21 cellular contexts compared by ENCODE assay signal in genomic region chr2:236061497-236061896, GRCh38.
"Had no signal": no experiment of that assay in that cellular context is flagged by ENCODE, and none has a peak within 500 bp of the region (broad histone marks: within the 10 kb centered on the region; RNA-seq: fewer than 3 reads in every experiment).

No MANE protein-coding gene starts in this region.

- ATAC-seq: naive thymus-derived CD8-positive, alpha-beta T cell; psoas muscle; right lobe of liver; stimulated activated naive B cell treated with anti-CD40 and anti-IgM and Interleukin-4, amounts not matched to agents 10 μg/mL and 1 μg/mL and 100 μg/mL, for 72 hours; stimulated activated naive CD8-positive, alpha-beta T cell treated with anti-CD3 and anti-CD28 coated beads, Interleukin-15, Interleukin-2, amounts not matched to agents 100 U/mL and 50 U/mL, for 24 hours had no signal

- H3K36me3 ChIP-seq: right atrium auricular region, right lobe of liver, thyroid gland, upper lobe of left lung, vagina had no signal

- H3K27ac ChIP-seq: left ventricle myocardium inferior, parathyroid adenoma, psoas muscle, right atrium auricular region, right lobe of liver, stomach, testis, thyroid gland, transverse colon, upper lobe of left lung, vagina had no signal

- H3K4me3 ChIP-seq: left ventricle myocardium inferior, lung, psoas muscle, right atrium auricular region, right lobe of liver, smooth muscle cell, stomach, testis, thyroid gland, transverse colon, upper lobe of left lung, vagina had no signal

- H3K27me3 ChIP-seq: right atrium auricular region, right lobe of liver, stomach, testis, thyroid gland, transverse colon, upper lobe of left lung, vagina had no signal

- DNase-seq: hippocampal formation; islet precursor cell; left ventricle myocardium inferior; naive thymus-derived CD8-positive, alpha-beta T cell; occipital lobe; psoas muscle; right lobe of liver; stimulated activated CD4-positive, alpha-beta T cell treated with anti-CD3 and anti-CD28 coated beads, Interleukin-1b, Interleukin-23, amount 100 ng/mL, for 48 hours; stimulated activated CD4-positive, alpha-beta T cell treated with anti-CD3 and anti-CD28 coated beads, Interleukin-2, amount 100 ng/mL, for 48 hours; stimulated activated naive B cell treated with anti-CD40 and anti-IgM and Interleukin-4, amounts not matched to agents 10 μg/mL and 1 μg/mL and 100 μg/mL, for 72 hours; stimulated activated naive CD8-positive, alpha-beta T cell treated with anti-CD3 and anti-CD28 coated beads, Interleukin-15, Interleukin-2, amounts not matched to agents 100 U/mL and 50 U/mL, for 24 hours; stomach; testis; thyroid gland; transverse colon had no signal
